ENCODE assay signal across 8 cellular contexts in genomic region chr13:21060063-21060826, GRCh38. TPM values are rescaled to one million over a fixed set of nuclear protein-coding genes. Genes with fewer than 3 reads are reported as not detected.
DNase-seq lines count a peak whose midpoint lies in the region; ATAC-seq and TF ChIP-seq lines count a peak whose summit lies in the region.

No MANE protein-coding gene starts in this region.

- DNase-seq in NOMO-1 treated with DMSO at 0.1 percent for 48 hours (lab: John Stamatoyannopoulos, UW; ENCODE audit: unreplicated experiment) (peak; percentile 26), NOMO-1 treated with dmso at 0.1 percent for 144 hours (lab: John Stamatoyannopoulos, UW; ENCODE audit: unreplicated experiment) (no peak), activated B cell treated with CpG ODN at 0.5 μM for 24 hours (peak; percentile 33), foreskin fibroblast (peak in 1 of 2 donors; percentile 67), omental fat pad (ENCODE audit: low spot score) (no peak), GF-D8 (lab: John Stamatoyannopoulos, UW) (no peak), GM19238 (ENCODE audit: insufficient read length, low spot score) (no peak)

- intact Hi-C loops in activated B cell treated with CpG ODN at 0.5 μM for 24 hours (cut with micrococcal nuclease): loop anchor here (2.0 to 10.0 kb wide), 3 partner anchors 117 to 933 kb away; partner anchors contain the start of genes FGF9, MRPL57 and SKA3

- peaks cover 3% of the 10 kb centered on the region for H3K4me1 Mint-ChIP-seq in activated B cell treated with CpG ODN at 0.5 μM for 24 hours

- peak overlapping the region; percentile 80 to 84 for H3K4me3 ChIP-seq in foreskin fibroblast (ENCODE audit: low read depth in 1 of 2, low read length in 2 of 2)

- POLR2A ChIA-PET in activated B cell treated with CpG ODN at 0.5 μM for 24 hours (lab: Charles Lee): no interaction called here

- H3K36me3 Mint-ChIP-seq in activated B cell treated with CpG ODN at 0.5 μM for 24 hours (ENCODE audit: low read depth): no peaks in the 10 kb centered on the region

- CTCF ChIA-PET in activated B cell treated with CpG ODN at 0.5 μM for 24 hours (lab: Charles Lee): no interaction called here

- H3K27ac Mint-ChIP-seq in activated B cell treated with CpG ODN at 0.5 μM for 24 hours: no peak overlapping the region

- TF ChIP-seq CTCF in activated B cell treated with CpG ODN at 0.5 μM for 24 hours (IDR thresholded peaks at IDR 0.05) (no peak), foreskin fibroblast (IDR thresholded peaks at IDR 0.05; ENCODE audit: low read depth, low read length) (no peak), omental fat pad (IDR thresholded peaks at IDR 0.05) (no peak)

- H3K9me3 Mint-ChIP-seq in activated B cell treated with CpG ODN at 0.5 μM for 24 hours: no peaks in the 10 kb centered on the region

- H3K27me3 Mint-ChIP-seq in activated B cell treated with CpG ODN at 0.5 μM for 24 hours: peaks cover 11% of the 10 kb centered on the region

- H3K4me3 Mint-ChIP-seq in activated B cell treated with CpG ODN at 0.5 μM for 24 hours: peak overlapping the region; percentile 63

- ATAC-seq in HG02973 (IDR thresholded peaks at IDR 0.05; ENCODE audit: unreplicated experiment) (peak; percentile 4), activated B cell treated with CpG ODN at 0.5 μM for 24 hours (ENCODE audit: low read depth) (peak; percentile 14), omental fat pad (ENCODE audit: low FRiP score) (peak; percentile 35)

RNA-seq across cellular contexts. Expression of gene LATS2, which starts 1.1 kb away (rescaled TPM):
- 1.5 and 1.7 TPM in 2 replicates for total RNA-seq in activated B cell treated with CpG ODN at 0.5 μM for 24 hours
- 10 to 100 TPM; 27.6 to 48.0 (median 36.4) TPM for total RNA-seq in omental fat pad

Comparison
In these comparisons a context has a peak if more than half of its experiments do, and no peak if none do; other contexts are left out.
1. DNase-seq: peak in NOMO-1 treated with DMSO at 0.1 percent for 48 hours (single experiment) and activated B cell treated with CpG ODN at 0.5 μM for 24 hours (single experiment); none in NOMO-1 treated with dmso at 0.1 percent for 144 hours (single experiment), omental fat pad (single experiment), GF-D8 (single experiment) and GM19238 (single experiment).
2. RNA of gene LATS2, which starts 1.1 kb away (total RNA-seq): 27.6 to 48.0 TPM in omental fat pad; 1.5 to 1.7 TPM in activated B cell treated with CpG ODN at 0.5 μM for 24 hours; every median in the first group is over 10 times any median in the second.
3. Peak in every context shown above with its lines, with median percentiles within 50 percentile points of each other: ATAC-seq.